Comparison of ENCODE assay signal across 17 cellular contexts in genomic region chr6:34288581-34288980, GRCh38. TPM values are rescaled to one million over a fixed set of nuclear protein-coding genes. Genes with fewer than 3 reads are reported as not detected.
DNase-seq lines count a peak whose midpoint lies in the region; ATAC-seq and TF ChIP-seq lines count a peak whose summit lies in the region.
"Had no signal": no experiment of that assay in that cellular context is flagged by ENCODE, and none has a peak within 500 bp of the region (broad histone marks: within the 10 kb centered on the region; RNA-seq: fewer than 3 reads in every experiment).

No MANE protein-coding gene starts in this region.

- H3K36me3 Mint-ChIP-seq in activated CD4-positive, alpha-beta T cell treated with anti-CD3 and anti-CD28 coated beads for 36 hours (ENCODE audit: low read depth) = peaks cover 38% of the 10 kb centered on the region
- H3K36me3 Mint-ChIP-seq in naive thymus-derived CD4-positive, alpha-beta T cell = peaks cover 8 to 51% (median 33%) of the 10 kb centered on the region in 5 donors
- H3K36me3 Mint-ChIP-seq in MCF 10A (ENCODE audit: insufficient read depth, unreplicated experiment) = peaks cover 51% of the 10 kb centered on the region

- peak; percentile 55 for DNase-seq in activated CD4-positive, alpha-beta T cell treated with anti-CD3 and anti-CD28 coated beads for 36 hours
- no peak for DNase-seq in activated CD4-positive, alpha-beta T cell treated with anti-CD3 and anti-CD28 coated beads for 4 hours
- peak; percentile 57 for DNase-seq in SK-MEL-5 (ENCODE audit: low read depth, low spot score)
- DNase-seq in naive thymus-derived CD4-positive, alpha-beta T cell = no peak
- DNase-seq in KG1 (lab: John Stamatoyannopoulos, UW) = no peak
- no peak for DNase-seq in MCF 10A (ENCODE audit: unreplicated experiment)
- no peak for DNase-seq in NCI-H446 treated with DMSO at 0.1 percent for 48 hours (lab: John Stamatoyannopoulos, UW)
- DNase-seq: 8988T, DMS 273 treated with DMSO at 0.1 percent for 48 hours, NCI-H1092, NCI-H526, SIG-M5 had no signal

- peaks cover 0 to 3% of the 10 kb centered on the region in 2 donors for H3K4me1 ChIP-seq in naive thymus-derived CD4-positive, alpha-beta T cell (ENCODE audit: control insufficient read depth in 2 of 2, insufficient read depth in 2 of 2, low read length in 2 of 2)

- no peaks in the 10 kb centered on the region for H3K9me3 Mint-ChIP-seq in activated CD4-positive, alpha-beta T cell treated with anti-CD3 and anti-CD28 coated beads for 36 hours (ENCODE audit: low read depth)
- H3K9me3 Mint-ChIP-seq in naive thymus-derived CD4-positive, alpha-beta T cell = no peaks in the 10 kb centered on the region
- no peaks in the 10 kb centered on the region for H3K9me3 Mint-ChIP-seq in MCF 10A (ENCODE audit: unreplicated experiment)
- H3K9me3 Mint-ChIP-seq: activated naive CD4-positive, alpha-beta T cell treated with anti-CD3 and anti-CD28 coated beads, Interleukin-2, amount 50 U/mL, for 24 hours; type B pancreatic cell had no signal

- H3K27me3 ChIP-seq in naive thymus-derived CD4-positive, alpha-beta T cell (ENCODE audit: control insufficient read depth in 2 of 2, insufficient read depth in 2 of 2, low read length in 2 of 2) = no peaks in the 10 kb centered on the region

- peak overlapping the region; percentile 83 for H3K27ac Mint-ChIP-seq in activated CD4-positive, alpha-beta T cell treated with anti-CD3 and anti-CD28 coated beads for 36 hours
- H3K27ac Mint-ChIP-seq in naive thymus-derived CD4-positive, alpha-beta T cell = peak overlapping the region in 6 of 9 donors; percentile 14 to 81 (median 49)
- H3K27ac Mint-ChIP-seq in MCF 10A (ENCODE audit: low read depth, unreplicated experiment) = no peak overlapping the region
- H3K27ac Mint-ChIP-seq: activated naive CD4-positive, alpha-beta T cell treated with anti-CD3 and anti-CD28 coated beads, Interleukin-2, amount 50 U/mL, for 24 hours; type B pancreatic cell had no signal

- no TSS peak for BruUV-seq in MCF 10A (replicated peaks; lab: Mats Ljungman, UMichigan)

- intact Hi-C loops in activated CD4-positive, alpha-beta T cell treated with anti-CD3 and anti-CD28 coated beads for 36 hours (cut with DNase I, micrococcal nuclease) = no loop called here
- intact Hi-C loops in naive thymus-derived CD4-positive, alpha-beta T cell (cut with micrococcal nuclease) = no loop called here
- intact Hi-C loops in MCF 10A (cut with micrococcal nuclease) = no loop called here

- H3K27ac ChIP-seq in naive thymus-derived CD4-positive, alpha-beta T cell (ENCODE audit: low read depth, low read length) = no peak overlapping the region

- no peak for TF ChIP-seq CTCF in MCF 10A (IDR thresholded peaks at IDR 0.05; ENCODE audit: unreplicated experiment)

- H3K9me3 ChIP-seq in naive thymus-derived CD4-positive, alpha-beta T cell (ENCODE audit: control insufficient read depth in 2 of 3, low read length in 3 of 3) = no peaks in the 10 kb centered on the region

- no peak overlapping the region for H3K4me3 Mint-ChIP-seq in activated CD4-positive, alpha-beta T cell treated with anti-CD3 and anti-CD28 coated beads for 36 hours
- peak overlapping the region in 2 of 10 donors; percentile 14 to 26 for H3K4me3 Mint-ChIP-seq in naive thymus-derived CD4-positive, alpha-beta T cell
- H3K4me3 Mint-ChIP-seq in MCF 10A (ENCODE audit: unreplicated experiment) = no peak overlapping the region
- H3K4me3 Mint-ChIP-seq: activated naive CD4-positive, alpha-beta T cell treated with anti-CD3 and anti-CD28 coated beads, Interleukin-2, amount 50 U/mL, for 24 hours; type B pancreatic cell had no signal

- in situ Hi-C loops in SK-MEL-5 (cut with HindIII; ENCODE audit: low pct_unique_long_range_greater_than_20kb, low sequenced_read_pairs) = no loop called here

- H3K27me3 Mint-ChIP-seq in activated CD4-positive, alpha-beta T cell treated with anti-CD3 and anti-CD28 coated beads for 36 hours = no peaks in the 10 kb centered on the region
- H3K27me3 Mint-ChIP-seq in naive thymus-derived CD4-positive, alpha-beta T cell = no peaks in the 10 kb centered on the region
- H3K27me3 Mint-ChIP-seq in MCF 10A (ENCODE audit: insufficient read depth, unreplicated experiment) = no peaks in the 10 kb centered on the region
- H3K27me3 Mint-ChIP-seq: activated naive CD4-positive, alpha-beta T cell treated with anti-CD3 and anti-CD28 coated beads, Interleukin-2, amount 50 U/mL, for 24 hours; type B pancreatic cell had no signal

- POLR2A ChIA-PET in activated CD4-positive, alpha-beta T cell treated with anti-CD3 and anti-CD28 coated beads for 36 hours (lab: Charles Lee) = no interaction called here
- POLR2A ChIA-PET in naive thymus-derived CD4-positive, alpha-beta T cell (lab: Charles Lee) = no interaction called here
- POLR2A ChIA-PET in MCF 10A (lab: Yijun Ruan, JAX) = no interaction called here

- ATAC-seq in activated CD4-positive, alpha-beta T cell treated with anti-CD3 and anti-CD28 coated beads for 36 hours = peak; percentile 78
- ATAC-seq in GM18517 (IDR thresholded peaks at IDR 0.05; ENCODE audit: unreplicated experiment) = peak; percentile 49
- no peak for ATAC-seq in naive thymus-derived CD4-positive, alpha-beta T cell
- ATAC-seq: sciatic nerve had no signal

- H3K4me1 Mint-ChIP-seq in activated CD4-positive, alpha-beta T cell treated with anti-CD3 and anti-CD28 coated beads for 36 hours = peaks cover 21% of the 10 kb centered on the region
- peaks cover 0 to 33% (median 23%) of the 10 kb centered on the region in 7 donors for H3K4me1 Mint-ChIP-seq in naive thymus-derived CD4-positive, alpha-beta T cell
- no peaks in the 10 kb centered on the region for H3K4me1 Mint-ChIP-seq in MCF 10A (ENCODE audit: insufficient read depth, unreplicated experiment)

- H3K36me3 ChIP-seq in naive thymus-derived CD4-positive, alpha-beta T cell (ENCODE audit: control insufficient read depth in 2 of 3, insufficient read depth in 3 of 3, low read length in 3 of 3) = peaks cover 6 to 16% (median 6%) of the 10 kb centered on the region in 3 experiments

- no peak overlapping the region for H3K4me3 ChIP-seq in naive thymus-derived CD4-positive, alpha-beta T cell (ENCODE audit: low read length)
- H3K4me3 ChIP-seq: coronary artery had no signal

- CTCF ChIA-PET in activated CD4-positive, alpha-beta T cell treated with anti-CD3 and anti-CD28 coated beads for 36 hours (lab: Charles Lee) = no interaction called here
- CTCF ChIA-PET in naive thymus-derived CD4-positive, alpha-beta T cell (lab: Charles Lee) = no interaction called here
- CTCF ChIA-PET in MCF 10A (lab: Yijun Ruan, JAX) = no interaction called here

RNA-seq across cellular contexts. Expression of gene SMIM29, which starts 39.8 kb away (rescaled TPM):
- 10 to 100 TPM; 15.8 to 16.3 TPM for total RNA-seq in activated CD4-positive, alpha-beta T cell treated with anti-CD3 and anti-CD28 coated beads for 36 hours
- 63.5 and 66.6 TPM in 2 replicates for total RNA-seq in SK-MEL-5 (2014; rRNA removed; shearing (Covaris generic))
- 79.0 TPM in 2 replicates for polyA plus RNA-seq in SK-MEL-5 (2015; cell fraction: cytosol; rRNA removed)
- 60.7 and 67.5 TPM in 2 replicates for polyA plus RNA-seq in SK-MEL-5 (2015; cell fraction: nucleus; rRNA removed)
- 10 to 100 TPM; 13.9 to 24.2 (median 22.5) TPM for total RNA-seq in naive thymus-derived CD4-positive, alpha-beta T cell
- 10 to 100 TPM; 32.3 to 45.5 TPM for polyA plus RNA-seq in naive thymus-derived CD4-positive, alpha-beta T cell
- total RNA-seq in MCF 10A (2022) = 12.0 and 25.7 TPM in 2 replicates

RNA-seq across cellular contexts. Expression of gene HMGA1, which starts 51.9 kb away (rescaled TPM):
- total RNA-seq in activated CD4-positive, alpha-beta T cell treated with anti-CD3 and anti-CD28 coated beads for 36 hours = 100 to 1,000 TPM; 569 to 649 TPM
- 129 and 131 TPM in 2 replicates for total RNA-seq in SK-MEL-5 (2014; rRNA removed; shearing (Covaris generic))
- polyA plus RNA-seq in SK-MEL-5 (2015; cell fraction: cytosol; rRNA removed) = 247 and 259 TPM in 2 replicates
- polyA plus RNA-seq in SK-MEL-5 (2015; cell fraction: nucleus; rRNA removed) = 74.9 and 91.1 TPM in 2 replicates
- 100 to 1,000 TPM in 2 of 5 experiments, 10 to 100 TPM in 3; 90.0 to 180 (median 95.3) TPM for total RNA-seq in naive thymus-derived CD4-positive, alpha-beta T cell
- 10 to 100 TPM; 35.7 to 41.0 TPM for polyA plus RNA-seq in naive thymus-derived CD4-positive, alpha-beta T cell
- 154 and 202 TPM in 2 replicates for total RNA-seq in MCF 10A (2022)

Comparison
In these comparisons a context has a peak if more than half of its experiments do, and no peak if none do; other contexts are left out.
1. DNase-seq: peak in activated CD4-positive, alpha-beta T cell treated with anti-CD3 and anti-CD28 coated beads for 36 hours (single experiment) and SK-MEL-5 (single experiment); none in activated CD4-positive, alpha-beta T cell treated with anti-CD3 and anti-CD28 coated beads for 4 hours (0 of 2), naive thymus-derived CD4-positive, alpha-beta T cell (0 of 9), KG1 (single experiment), MCF 10A (single experiment) and NCI-H446 treated with DMSO at 0.1 percent for 48 hours (single experiment).